ENCODE assay signal across 30 cellular contexts in genomic region chr10:55466806-55467504, GRCh38.
DNase-seq lines count a peak whose midpoint lies in the region; ATAC-seq and TF ChIP-seq lines count a peak whose summit lies in the region.
"Had no signal": no experiment of that assay in that cellular context is flagged by ENCODE, and none has a peak within 500 bp of the region (broad histone marks: within the 10 kb centered on the region; RNA-seq: fewer than 3 reads in every experiment).

No MANE protein-coding gene starts in this region.

- H3K9me3 Mint-ChIP-seq in endothelial cell (ENCODE audit: unreplicated experiment), result no peaks in the 10 kb centered on the region
- H3K9me3 Mint-ChIP-seq: GM23338 had no signal

- H3K27me3 ChIP-seq in adipocyte (replicated peaks; ENCODE audit: control insufficient read depth, insufficient read depth, low read length), result no peaks in the 10 kb centered on the region
- H3K27me3 ChIP-seq in prostate gland (replicated peaks; ENCODE audit: insufficient read depth), result no peaks in the 10 kb centered on the region
- H3K27me3 ChIP-seq: BLaER1 treated with 17β-estradiol and CSF1 and Interleukin-3, amounts not matched to agents 10 nM and 100 nM had no signal

- intact Hi-C loops in left cardiac atrium (cut with DNase I) (no loop called here), prostate gland (cut with DNase I) (no loop called here)

- no peaks in the 10 kb centered on the region for H3K9me3 ChIP-seq in adipocyte (ENCODE audit: control insufficient read depth, low read length)
- no peaks in the 10 kb centered on the region for H3K9me3 ChIP-seq in prostate gland
- H3K9me3 ChIP-seq: A549; BLaER1 treated with 17β-estradiol and CSF1 and Interleukin-3, amounts not matched to agents 10 nM and 100 nM; HAP-1 had no signal

- H3K4me3 ChIP-seq in adipocyte (ENCODE audit: low read length), result peak overlapping the region; percentile 35
- H3K4me3 ChIP-seq in prostate gland, result no peak overlapping the region
- H3K4me3 ChIP-seq: BLaER1 treated with 17β-estradiol and CSF1 and Interleukin-3, amounts not matched to agents 10 nM and 100 nM; GM23338; HAP-1 had no signal

- no peaks in the 10 kb centered on the region for H3K36me3 Mint-ChIP-seq in endothelial cell (ENCODE audit: low read depth, unreplicated experiment)

- no peak overlapping the region for H3K9ac ChIP-seq in adipocyte (ENCODE audit: low read length)
- H3K9ac ChIP-seq: BLaER1 treated with 17β-estradiol and CSF1 and Interleukin-3, amounts not matched to agents 10 nM and 100 nM had no signal

- no peak overlapping the region for H3K27ac ChIP-seq in prostate gland
- H3K27ac ChIP-seq: A549; BLaER1 treated with 17β-estradiol and CSF1 and Interleukin-3, amounts not matched to agents 10 nM and 100 nM had no signal

- ATAC-seq in left cardiac atrium (peak; percentile 71 to 83), HG02623 (IDR thresholded peaks at IDR 0.05; ENCODE audit: unreplicated experiment) (no peak), HG03432 (IDR thresholded peaks at IDR 0.05; ENCODE audit: unreplicated experiment) (no peak), HG03097 (IDR thresholded peaks at IDR 0.05; ENCODE audit: low FRiP score, unreplicated experiment) (no peak)
- ATAC-seq: A549, GM23338, HepG2 had no signal

- TF ChIP-seq POLR2A in prostate gland (IDR thresholded peaks at IDR 0.05), result no peak

- H3K4me1 Mint-ChIP-seq in endothelial cell (ENCODE audit: unreplicated experiment), result peaks cover 6% of the 10 kb centered on the region
- H3K4me1 Mint-ChIP-seq: GM23338 had no signal

- DNase-seq in adipocyte (ENCODE audit: low read depth) (no peak), endothelial cell (ENCODE audit: low spot score) (no peak), left cardiac atrium (peak; percentile 19), prostate gland (ENCODE audit: low spot score) (peak; percentile 6), NCI-H1105 (lab: John Stamatoyannopoulos, UW) (no peak)
- DNase-seq: AML-193; CD4-positive, alpha-beta T cell; DMS79; EL; GDM1; HFFc6; Karpas-422; MV-4-11; NCI-H1105 treated with DMSO at 0.1 percent for 48 hours; NCI-H146; NCI-H2029 treated with DMSO at 0.1 percent for 48 hours; NCI-H2171; NCI-H226; NCI-H510A; NCI-H69; RPMI8226; SHP77 treated with DMSO at 0.1 percent for 48 hours had no signal

- no peak overlapping the region for H3K4me3 Mint-ChIP-seq in endothelial cell (ENCODE audit: unreplicated experiment)
- H3K4me3 Mint-ChIP-seq: CD4-positive, alpha-beta T cell; GM23338; HFFc6 had no signal

- H3K36me3 ChIP-seq in adipocyte (ENCODE audit: control insufficient read depth, insufficient read depth, low read length, severe bottlenecking), result no peaks in the 10 kb centered on the region
- H3K36me3 ChIP-seq in prostate gland, result no peaks in the 10 kb centered on the region
- H3K36me3 ChIP-seq: BLaER1 treated with 17β-estradiol and CSF1 and Interleukin-3, amounts not matched to agents 10 nM and 100 nM; HAP-1 had no signal

- WGBS in prostate gland, result 59% methylated on average over 2 of the region's 2 CpGs

- H3K4me1 ChIP-seq in adipocyte (ENCODE audit: control insufficient read depth, insufficient read depth, low read length) (peaks cover 8% of the 10 kb centered on the region), prostate gland (replicated peaks) (no peaks in the 10 kb centered on the region)
- H3K4me1 ChIP-seq: A549; BLaER1 treated with 17β-estradiol and CSF1 and Interleukin-3, amounts not matched to agents 10 nM and 100 nM; HAP-1 had no signal

- H3K27ac Mint-ChIP-seq in endothelial cell (ENCODE audit: unreplicated experiment), result peak overlapping the region; percentile 58
- H3K27ac Mint-ChIP-seq: CD4-positive, alpha-beta T cell; GM23338; HFFc6 had no signal

- no peaks in the 10 kb centered on the region for H3K27me3 Mint-ChIP-seq in endothelial cell (ENCODE audit: unreplicated experiment)
- H3K27me3 Mint-ChIP-seq: CD4-positive, alpha-beta T cell had no signal

- TF ChIP-seq CTCF in endothelial cell (IDR thresholded peaks at IDR 0.05; ENCODE audit: unreplicated experiment), result no peak
- TF ChIP-seq CTCF in prostate gland (IDR thresholded peaks at IDR 0.05), result no peak

Comparison
In these comparisons a context has a peak if more than half of its experiments do, and no peak if none do; other contexts are left out.
1. DNase-seq: peak in left cardiac atrium (single experiment) and prostate gland (single experiment); none in adipocyte (single experiment), endothelial cell (single experiment) and NCI-H1105 (single experiment).
2. ATAC-seq: peak in left cardiac atrium (2 of 2); none in HG02623 (single experiment), HG03432 (single experiment) and HG03097 (single experiment).